Comparison of ENCODE assay signal across 8 cellular contexts in genomic region chr9:113737414-113738271, GRCh38.
DNase-seq lines count a peak whose midpoint lies in the region; ATAC-seq and TF ChIP-seq lines count a peak whose summit lies in the region.

No MANE protein-coding gene starts in this region.

- ATAC-seq in HG03097 (IDR thresholded peaks at IDR 0.05; ENCODE audit: low FRiP score, unreplicated experiment) (no peak), GM21515 (IDR thresholded peaks at IDR 0.05; ENCODE audit: unreplicated experiment) (no peak)

- POLR2A ChIA-PET in OCI-LY7 (lab: Charles Lee) = no interaction called here

- no peaks in the 10 kb centered on the region for H4K20me1 ChIP-seq in OCI-LY7 (ENCODE audit: insufficient read depth, low read length)

- no peaks in the 10 kb centered on the region for H3K36me3 ChIP-seq in OCI-LY7 (ENCODE audit: insufficient read depth, low read length)

- H3K9me2 ChIP-seq in OCI-LY7 (ENCODE audit: insufficient read depth, low read length) = no peaks in the 10 kb centered on the region

- no peak overlapping the region for H3K4me2 ChIP-seq in OCI-LY7 (ENCODE audit: low read length)

- no peaks in the 10 kb centered on the region for H3K79me2 ChIP-seq in OCI-LY7 (ENCODE audit: insufficient read depth, low read depth, low read length)

- H2AFZ ChIP-seq in OCI-LY7 (ENCODE audit: low read length) = no peak overlapping the region

- TF ChIP-seq CTCF in OCI-LY7 (conservative IDR thresholded peaks at IDR 0.05; ENCODE audit: low read length) (peak; percentile 90), choroid plexus epithelial cell (conservative IDR thresholded peaks at IDR 0.05; ENCODE audit: low read depth, low read length) (peak; percentile 89)

- H3K4me1 ChIP-seq in OCI-LY7 (ENCODE audit: insufficient read depth, low read length, poor library complexity, severe bottlenecking) = no peaks in the 10 kb centered on the region

- CTCF ChIA-PET in OCI-LY7 (lab: Charles Lee; ENCODE audit: unreplicated experiment) = no interaction called here

- intact Hi-C loops in OCI-LY7 (cut with micrococcal nuclease; ENCODE audit: unreplicated experiment) = no loop called here

- H3K4me3 ChIP-seq in OCI-LY7 (ENCODE audit: low read depth, low read length, poor library complexity, severe bottlenecking) (no peak overlapping the region), choroid plexus epithelial cell (ENCODE audit: low read depth, low read length) (no peak overlapping the region)

- peak; percentile 54 for DNase-seq in SIG-M5 treated with dmso at 0.1 percent for 504 hours (lab: John Stamatoyannopoulos, UW; ENCODE audit: unreplicated experiment)
- no peak for DNase-seq in SIG-M5 (lab: John Stamatoyannopoulos, UW)
- peak; percentile 49 for DNase-seq in HuH-7 (ENCODE audit: low spot score)
- peak; percentile 51 for DNase-seq in OCI-LY7 (ENCODE audit: low spot score)
- DNase-seq in choroid plexus epithelial cell (ENCODE audit: low read depth) = peak; percentile 81
- peak; percentile 62 for DNase-seq in medulla oblongata (ENCODE audit: extremely low spot score)

- BruUV-seq in OCI-LY7 (replicated peaks; lab: Mats Ljungman, UMichigan) = no TSS peak

- no peak overlapping the region for H3K27ac ChIP-seq in OCI-LY7 (ENCODE audit: low read depth, low read length, poor library complexity, severe bottlenecking)

- no peaks in the 10 kb centered on the region for H3K9me3 ChIP-seq in OCI-LY7 (ENCODE audit: low read length)
